8 cellular contexts compared by ENCODE assay signal in the genomic region with DNA sequence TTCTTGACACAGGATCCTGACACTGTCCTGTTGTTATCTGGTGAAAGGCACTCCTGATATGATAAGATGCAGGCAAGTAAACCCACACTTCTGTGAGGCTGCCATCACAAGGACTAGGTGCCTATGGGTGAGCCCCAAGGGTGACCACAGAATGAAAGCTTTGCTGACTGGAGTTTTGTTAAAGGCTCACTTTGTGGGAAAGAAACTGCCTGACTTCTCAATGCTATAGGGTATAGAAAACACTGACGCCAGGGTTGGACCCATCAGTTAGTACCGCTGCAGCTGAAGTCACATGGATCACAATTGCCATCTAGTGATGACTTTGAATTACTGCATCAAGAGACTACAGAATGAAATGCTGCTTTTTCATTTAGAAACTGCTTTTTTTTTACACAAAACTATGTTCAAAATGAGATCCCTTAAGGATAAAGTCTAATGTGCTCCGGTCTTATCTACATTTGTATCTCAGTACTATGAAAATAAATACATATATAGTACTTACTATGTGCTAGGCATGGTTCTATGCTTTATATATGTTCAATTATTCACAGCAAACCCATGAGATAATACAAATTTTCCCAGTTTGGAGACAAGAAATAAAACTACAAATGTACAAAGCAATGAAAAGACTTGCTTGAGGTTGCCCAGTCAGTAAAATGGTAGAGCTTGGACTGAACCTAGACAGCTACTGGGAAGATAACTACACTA.
DNase-seq lines count a peak whose midpoint lies in the region; ATAC-seq, FAIRE-seq and TF ChIP-seq lines count a peak whose summit lies in the region.

No MANE protein-coding gene starts in this region.

- no peaks in the 10 kb centered on the region for H3K4me1 ChIP-seq in right lobe of liver

- no peak overlapping the region for H3K27ac ChIP-seq in RWPE1
- H3K27ac ChIP-seq in right lobe of liver = no peak overlapping the region

- H3K4me3 ChIP-seq in Jurkat, Clone E6-1 (ENCODE audit: low read length) = no peak overlapping the region
- H3K4me3 ChIP-seq in choroid plexus epithelial cell (ENCODE audit: low read depth, low read length) (no peak overlapping the region), right lobe of liver (no peak overlapping the region)

- TF ChIP-seq POLR2A in right lobe of liver (IDR thresholded peaks at IDR 0.05) = no peak

- TF ChIP-seq CTCF in RWPE1 (conservative IDR thresholded peaks at IDR 0.05; ENCODE audit: low read depth) = peak; percentile 77
- peak; percentile 81 for TF ChIP-seq CTCF in choroid plexus epithelial cell (conservative IDR thresholded peaks at IDR 0.05; ENCODE audit: low read depth, low read length)
- TF ChIP-seq CTCF in right lobe of liver (IDR thresholded peaks at IDR 0.05) = peak; percentile 59 to 74 (median 60)

- DNase-seq in stimulated activated CD4-positive, alpha-beta T cell treated with anti-CD3 and anti-CD28 coated beads, Interleukin-1b, Interleukin-23, amount 100 ng/mL, for 48 hours = peak; percentile 8
- no peak for DNase-seq in stimulated activated CD4-positive, alpha-beta T cell treated with anti-CD3 and anti-CD28 coated beads, Interleukin-2, amount 100 ng/mL, for 48 hours
- peak; percentile 44 for DNase-seq in Jurkat, Clone E6-1 (ENCODE audit: low read depth, low spot score)
- DNase-seq in RWPE1 (ENCODE audit: low spot score) (peak; percentile 53), choroid plexus epithelial cell (ENCODE audit: low read depth) (peak; percentile 93), right lobe of liver (no peak), urothelium cell line (ENCODE audit: low spot score) (peak; percentile 72)

- POLR2A ChIA-PET in RWPE1 (lab: Yijun Ruan, JAX; ENCODE audit: low non-redundant PET) = no interaction called here

- ATAC-seq in GM21723 (IDR thresholded peaks at IDR 0.05; ENCODE audit: unreplicated experiment) (peak; percentile 91), right lobe of liver (peak; percentile 75 to 90 (median 83))

- intact Hi-C loops in right lobe of liver (cut with DNase I) = no loop called here

- H3K27me3 ChIP-seq in right lobe of liver = no peaks in the 10 kb centered on the region

- 1% methylated on average over 3 of the region's 3 CpGs for WGBS in right lobe of liver (ENCODE audit: insufficient coverage, low coverage, low lambda C conversion rate, missing lambda C conversion rate)

- no peaks in the 10 kb centered on the region for H3K9me3 ChIP-seq in right lobe of liver

- peak; percentile 94 for FAIRE-seq in urothelium cell line (lab: Jason Lieb, UNC)

- H3K36me3 ChIP-seq in right lobe of liver = no peaks in the 10 kb centered on the region

- CTCF ChIA-PET in RWPE1 (lab: Yijun Ruan, JAX) = interaction anchor here (0.5 to 1.4 kb wide), 18 partner anchors 10 to 1063 kb away, joined by 3 to 16 read pairs (median 3); no protein-coding TSS in a partner anchor

Comparison
In these comparisons a context has a peak if more than half of its experiments do, and no peak if none do; other contexts are left out.
1. DNase-seq: peak in stimulated activated CD4-positive, alpha-beta T cell treated with anti-CD3 and anti-CD28 coated beads, Interleukin-1b, Interleukin-23, amount 100 ng/mL, for 48 hours (single experiment), Jurkat, Clone E6-1 (single experiment), RWPE1 (single experiment), choroid plexus epithelial cell (single experiment) and urothelium cell line (single experiment); none in stimulated activated CD4-positive, alpha-beta T cell treated with anti-CD3 and anti-CD28 coated beads, Interleukin-2, amount 100 ng/mL, for 48 hours (0 of 2) and right lobe of liver (0 of 3).
2. Peak in every context shown above with its lines, with median percentiles within 50 percentile points of each other: CTCF ChIP-seq.